ENCODE assay signal across 11 cellular contexts in the genomic region with DNA sequence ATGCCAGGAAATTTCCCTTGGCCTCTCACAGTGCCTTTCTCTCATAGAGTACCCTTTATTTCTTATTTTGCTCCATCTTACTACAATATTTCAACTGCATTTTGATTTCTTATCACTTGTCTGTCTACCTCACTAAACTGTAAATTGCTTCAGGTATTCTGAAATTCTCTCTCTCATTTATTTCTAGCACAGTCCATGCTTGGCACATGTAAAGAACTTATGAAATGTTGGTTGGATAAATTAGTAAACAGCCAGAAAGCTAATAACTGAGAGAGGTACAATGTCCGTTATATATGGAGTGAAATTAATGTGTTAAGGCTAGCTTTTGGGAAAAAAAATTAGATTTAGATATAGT.
DNase-seq lines count a peak whose midpoint lies in the region; ATAC-seq and TF ChIP-seq lines count a peak whose summit lies in the region.
"Had no signal": no experiment of that assay in that cellular context is flagged by ENCODE, and none has a peak within 500 bp of the region (broad histone marks: within the 10 kb centered on the region; RNA-seq: fewer than 3 reads in every experiment).

No MANE protein-coding gene starts in this region.

- H3K27me3 Mint-ChIP-seq in activated CD8-positive, alpha-beta memory T cell treated with anti-CD3 and anti-CD28 coated beads, Interleukin-2, amount 10 ng/mL, durations not matched to agents 7 days and 5 days, result no peaks in the 10 kb centered on the region
- H3K27me3 Mint-ChIP-seq in effector memory CD8-positive, alpha-beta T cell, result no peaks in the 10 kb centered on the region

- TF ChIP-seq CTCF in OCI-LY1 (IDR thresholded peaks at IDR 0.05; ENCODE audit: low read length) (no peak), A673 (conservative IDR thresholded peaks at IDR 0.05; ENCODE audit: low read depth, low read length) (no peak)

- H3K27me3 ChIP-seq in OCI-LY1 (ENCODE audit: insufficient read depth, low read length) (no peaks in the 10 kb centered on the region), A673 (replicated peaks; ENCODE audit: insufficient read depth, low read depth, low read length, poor library complexity) (no peaks in the 10 kb centered on the region)
- H3K27me3 ChIP-seq: uterus had no signal

- peak overlapping the region; percentile 100 for H3K27ac Mint-ChIP-seq in activated CD8-positive, alpha-beta memory T cell treated with anti-CD3 and anti-CD28 coated beads, Interleukin-2, amount 10 ng/mL, durations not matched to agents 7 days and 5 days
- peak overlapping the region; percentile 24 to 77 for H3K27ac Mint-ChIP-seq in effector memory CD8-positive, alpha-beta T cell
- peak overlapping the region; percentile 93 for H3K27ac Mint-ChIP-seq in stimulated activated effector memory CD8-positive, alpha-beta T cell treated with anti-CD3 and anti-CD28 coated beads, Interleukin-12 subunit alpha, Interleukin-12 subunit beta, amount 100 ng/mL, for 72 hours

- no peaks in the 10 kb centered on the region for H4K20me1 ChIP-seq in OCI-LY1 (ENCODE audit: insufficient read depth, low read length)

- H3K9me3 Mint-ChIP-seq in activated CD8-positive, alpha-beta memory T cell treated with anti-CD3 and anti-CD28 coated beads, Interleukin-2, amount 10 ng/mL, durations not matched to agents 7 days and 5 days (ENCODE audit: low read depth), result peaks cover 3% of the 10 kb centered on the region
- H3K9me3 Mint-ChIP-seq in effector memory CD8-positive, alpha-beta T cell, result no peaks in the 10 kb centered on the region
- no peaks in the 10 kb centered on the region for H3K9me3 Mint-ChIP-seq in stimulated activated effector memory CD8-positive, alpha-beta T cell treated with anti-CD3 and anti-CD28 coated beads, Interleukin-12 subunit alpha, Interleukin-12 subunit beta, amount 100 ng/mL, for 72 hours

- H3K9ac ChIP-seq in OCI-LY1 (ENCODE audit: low read length), result peak overlapping the region; percentile 65

- H3K79me2 ChIP-seq in OCI-LY1 (ENCODE audit: insufficient read depth, low read length), result peaks cover 4% of the 10 kb centered on the region; the same call in 1 of the 2 replicates

- peak overlapping the region; percentile 84 for H3K27ac ChIP-seq in OCI-LY1 (ENCODE audit: low read depth, low read length, poor library complexity, severe bottlenecking)
- H3K27ac ChIP-seq in A673 (ENCODE audit: low read depth, low read length, poor library complexity, severe bottlenecking), result no peak overlapping the region
- H3K27ac ChIP-seq: uterus had no signal

- no peak for DNase-seq in activated CD8-positive, alpha-beta memory T cell treated with anti-CD3 and anti-CD28 coated beads, Interleukin-2, amount 10 ng/mL, durations not matched to agents 7 days and 5 days
- DNase-seq in activated CD8-positive, alpha-beta memory T cell treated with anti-CD3 and anti-CD28 coated beads for 24 hours, result no peak
- DNase-seq in effector memory CD8-positive, alpha-beta T cell, result no peak
- DNase-seq in stimulated activated effector memory CD8-positive, alpha-beta T cell treated with anti-CD3 and anti-CD28 coated beads, Interleukin-12 subunit alpha, Interleukin-12 subunit beta, amount 100 ng/mL, for 72 hours (ENCODE audit: low spot score in 2 of 2), result no peak
- DNase-seq in GF-D8 (lab: John Stamatoyannopoulos, UW), result no peak
- DNase-seq in A673 (ENCODE audit: low spot score), result no peak
- DNase-seq in NCI-H128 (lab: John Stamatoyannopoulos, UW; ENCODE audit: unreplicated experiment), result no peak
- DNase-seq: NCI-H82 had no signal

- no peaks in the 10 kb centered on the region for H3F3A ChIP-seq in OCI-LY1 (ENCODE audit: insufficient read depth, low read length)

- ATAC-seq in activated CD8-positive, alpha-beta memory T cell treated with anti-CD3 and anti-CD28 coated beads, Interleukin-2, amount 10 ng/mL, durations not matched to agents 7 days and 5 days, result no peak
- no peak for ATAC-seq in effector memory CD8-positive, alpha-beta T cell (replicated peaks)
- no peak for ATAC-seq in stimulated activated effector memory CD8-positive, alpha-beta T cell treated with anti-CD3 and anti-CD28 coated beads, Interleukin-12 subunit alpha, Interleukin-12 subunit beta, amount 100 ng/mL, for 72 hours

- H3K36me3 Mint-ChIP-seq in activated CD8-positive, alpha-beta memory T cell treated with anti-CD3 and anti-CD28 coated beads, Interleukin-2, amount 10 ng/mL, durations not matched to agents 7 days and 5 days, result peaks cover 25% of the 10 kb centered on the region
- no peaks in the 10 kb centered on the region for H3K36me3 Mint-ChIP-seq in effector memory CD8-positive, alpha-beta T cell (ENCODE audit: insufficient read depth)
- H3K36me3 Mint-ChIP-seq in stimulated activated effector memory CD8-positive, alpha-beta T cell treated with anti-CD3 and anti-CD28 coated beads, Interleukin-12 subunit alpha, Interleukin-12 subunit beta, amount 100 ng/mL, for 72 hours, result peaks cover 11% of the 10 kb centered on the region

- H3K4me1 ChIP-seq in OCI-LY1 (ENCODE audit: insufficient read depth, low read length, severe bottlenecking), result peaks cover 49% of the 10 kb centered on the region
- H3K4me1 ChIP-seq in A673 (ENCODE audit: insufficient read depth, low read length, poor library complexity, severe bottlenecking), result no peaks in the 10 kb centered on the region
- H3K4me1 ChIP-seq: uterus had no signal

- H3K4me3 Mint-ChIP-seq in activated CD8-positive, alpha-beta memory T cell treated with anti-CD3 and anti-CD28 coated beads, Interleukin-2, amount 10 ng/mL, durations not matched to agents 7 days and 5 days, result peak overlapping the region; percentile 88
- peak overlapping the region; percentile 49 to 66 for H3K4me3 Mint-ChIP-seq in effector memory CD8-positive, alpha-beta T cell
- H3K4me3 Mint-ChIP-seq in stimulated activated effector memory CD8-positive, alpha-beta T cell treated with anti-CD3 and anti-CD28 coated beads, Interleukin-12 subunit alpha, Interleukin-12 subunit beta, amount 100 ng/mL, for 72 hours, result peak overlapping the region; percentile 67

- H3K36me3 ChIP-seq in OCI-LY1 (ENCODE audit: insufficient read depth, low read length), result no peaks in the 10 kb centered on the region; the same call in 1 of the 2 replicates
- no peaks in the 10 kb centered on the region for H3K36me3 ChIP-seq in A673 (ENCODE audit: insufficient read depth, low read length, poor library complexity, severe bottlenecking)
- H3K36me3 ChIP-seq: uterus had no signal

- no peak overlapping the region for H2AFZ ChIP-seq in OCI-LY1 (ENCODE audit: low read length)

- H3K4me3 ChIP-seq in OCI-LY1 (ENCODE audit: low read depth, low read length, poor library complexity, severe bottlenecking) (peak overlapping the region; percentile 43), A673 (ENCODE audit: low read depth, low read length, poor library complexity, severe bottlenecking) (no peak overlapping the region)
- H3K4me3 ChIP-seq: mucosa of descending colon, uterus had no signal

- H3K9me3 ChIP-seq in OCI-LY1 (ENCODE audit: low read length) (no peaks in the 10 kb centered on the region), A673 (ENCODE audit: low read depth, low read length, poor library complexity, severe bottlenecking) (no peaks in the 10 kb centered on the region)
- H3K9me3 ChIP-seq: mucosa of descending colon, uterus had no signal

- no TSS peak for BruUV-seq in A673 (replicated peaks; lab: Mats Ljungman, UMichigan)

- H3K4me1 Mint-ChIP-seq in activated CD8-positive, alpha-beta memory T cell treated with anti-CD3 and anti-CD28 coated beads, Interleukin-2, amount 10 ng/mL, durations not matched to agents 7 days and 5 days, result peaks cover 55% of the 10 kb centered on the region
- peaks cover 10 to 11% of the 10 kb centered on the region in 2 donors for H3K4me1 Mint-ChIP-seq in effector memory CD8-positive, alpha-beta T cell (ENCODE audit: low read depth in 2 of 2)
- peaks cover 31% of the 10 kb centered on the region for H3K4me1 Mint-ChIP-seq in stimulated activated effector memory CD8-positive, alpha-beta T cell treated with anti-CD3 and anti-CD28 coated beads, Interleukin-12 subunit alpha, Interleukin-12 subunit beta, amount 100 ng/mL, for 72 hours

- intact Hi-C loops in A673 (cut with micrococcal nuclease; ENCODE audit: unreplicated experiment), result no loop called here

- CTCF ChIA-PET in activated CD8-positive, alpha-beta memory T cell treated with anti-CD3 and anti-CD28 coated beads, Interleukin-2, amount 10 ng/mL, durations not matched to agents 7 days and 5 days (lab: Charles Lee), result interaction anchor here (0.8 to 5.1 kb wide), 3 partner anchors 38 to 136 kb away, joined by 3 to 20 read pairs (median 11); no protein-coding TSS in a partner anchor
- CTCF ChIA-PET in A673 (lab: Charles Lee), result no interaction called here

- POLR2A ChIA-PET in A673 (lab: Charles Lee; ENCODE audit: low non-redundant PET), result interaction anchor here (0.7 kb wide), 1 partner anchor 799 kb away, joined by 10 read pairs; no protein-coding TSS in a partner anchor

- H3K4me2 ChIP-seq in OCI-LY1 (ENCODE audit: low read length), result peak overlapping the region; percentile 67

- H3K9me2 ChIP-seq in OCI-LY1 (ENCODE audit: low read depth, low read length), result no peaks in the 10 kb centered on the region
